In the genomic region with DNA sequence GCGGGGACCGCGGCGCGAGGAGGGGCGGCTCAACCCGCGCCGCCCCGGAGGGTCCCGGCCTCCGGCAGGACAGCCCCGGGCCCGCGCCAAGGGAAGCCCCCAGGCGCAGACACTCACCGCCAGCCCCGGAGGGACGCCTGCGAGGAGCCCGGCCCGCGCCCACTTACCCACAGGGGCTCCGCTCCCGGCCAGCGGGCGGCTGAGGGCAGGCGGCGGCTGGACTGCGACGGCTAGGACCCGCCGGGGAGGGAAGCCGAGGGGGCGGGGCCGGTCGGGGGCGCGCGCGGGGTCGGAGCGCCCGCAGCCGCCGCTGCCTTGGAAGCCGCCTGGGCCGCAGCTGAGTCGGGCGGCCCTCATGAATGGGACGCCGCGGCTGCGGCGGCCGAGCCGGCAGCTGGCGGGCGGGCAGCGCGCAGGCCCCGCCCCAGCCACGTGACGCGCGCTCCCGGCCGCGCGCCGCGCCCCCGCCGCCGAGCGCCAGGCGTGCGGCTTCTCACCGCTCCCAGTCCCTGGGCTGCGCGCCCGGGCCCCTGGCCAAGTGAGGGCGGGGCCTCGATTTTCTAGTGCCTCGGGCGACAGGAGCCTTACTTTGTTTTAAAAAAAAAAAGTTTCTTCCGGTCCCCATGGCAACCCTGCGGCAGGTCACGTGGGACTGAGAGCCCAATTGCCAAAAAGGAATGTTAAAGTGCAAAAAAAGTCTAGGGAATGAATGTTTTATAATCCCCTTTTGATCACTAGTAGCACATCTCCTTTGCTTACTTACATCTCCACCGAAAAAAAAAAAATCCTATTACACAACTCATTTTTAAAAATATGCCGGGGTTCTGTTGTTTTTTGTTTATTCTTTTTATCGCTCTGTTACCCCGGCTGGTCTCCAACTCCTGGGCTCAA, we compare ENCODE assay signal across 8 cellular contexts. TPM values are rescaled to one million over a fixed set of nuclear protein-coding genes. Genes with fewer than 3 reads are reported as not detected.
DNase-seq lines count a peak whose midpoint lies in the region; ATAC-seq and TF ChIP-seq lines count a peak whose summit lies in the region.

A gene with protein sequence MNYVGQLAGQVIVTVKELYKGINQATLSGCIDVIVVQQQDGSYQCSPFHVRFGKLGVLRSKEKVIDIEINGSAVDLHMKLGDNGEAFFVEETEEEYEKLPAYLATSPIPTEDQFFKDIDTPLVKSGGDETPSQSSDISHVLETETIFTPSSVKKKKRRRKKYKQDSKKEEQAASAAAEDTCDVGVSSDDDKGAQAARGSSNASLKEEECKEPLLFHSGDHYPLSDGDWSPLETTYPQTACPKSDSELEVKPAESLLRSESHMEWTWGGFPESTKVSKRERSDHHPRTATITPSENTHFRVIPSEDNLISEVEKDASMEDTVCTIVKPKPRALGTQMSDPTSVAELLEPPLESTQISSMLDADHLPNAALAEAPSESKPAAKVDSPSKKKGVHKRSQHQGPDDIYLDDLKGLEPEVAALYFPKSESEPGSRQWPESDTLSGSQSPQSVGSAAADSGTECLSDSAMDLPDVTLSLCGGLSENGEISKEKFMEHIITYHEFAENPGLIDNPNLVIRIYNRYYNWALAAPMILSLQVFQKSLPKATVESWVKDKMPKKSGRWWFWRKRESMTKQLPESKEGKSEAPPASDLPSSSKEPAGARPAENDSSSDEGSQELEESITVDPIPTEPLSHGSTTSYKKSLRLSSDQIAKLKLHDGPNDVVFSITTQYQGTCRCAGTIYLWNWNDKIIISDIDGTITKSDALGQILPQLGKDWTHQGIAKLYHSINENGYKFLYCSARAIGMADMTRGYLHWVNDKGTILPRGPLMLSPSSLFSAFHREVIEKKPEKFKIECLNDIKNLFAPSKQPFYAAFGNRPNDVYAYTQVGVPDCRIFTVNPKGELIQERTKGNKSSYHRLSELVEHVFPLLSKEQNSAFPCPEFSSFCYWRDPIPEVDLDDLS (minus strand): TSS at position 225 of the 891 bp plus-strand sequence. CDS start 52,304 bp downstream, outside the sequence.

- in situ Hi-C loops in GM13976 (cut with MboI; ENCODE audit: low sequenced_read_pairs, unreplicated experiment), result no loop called here

- peak within 1 kb of the TSS; percentile 86 for H3K18ac ChIP-seq in trophoblast cell (ENCODE audit: low read length)

- H4K12ac ChIP-seq in trophoblast cell (ENCODE audit: low read depth, low read length), result peak within 1 kb of the TSS; percentile 56

- H3K27ac Mint-ChIP-seq in T-cell, result peak within 1 kb of the TSS; percentile 91 to 93

- H2BK5ac ChIP-seq in trophoblast cell (ENCODE audit: low read depth, low read length, poor library complexity), result peak within 1 kb of the TSS; percentile 90

- no peak within 1 kb of the TSS for H2BK12ac ChIP-seq in trophoblast cell (ENCODE audit: low read length)

- no peaks in the 10 kb centered on the region for H3K9me3 ChIP-seq in trophoblast cell (ENCODE audit: insufficient read depth, low read depth, low read length)
- no peaks in the 10 kb centered on the region for H3K9me3 ChIP-seq in tibial nerve

- peaks cover 5% of the 10 kb centered on the region for H3K79me2 ChIP-seq in trophoblast cell (ENCODE audit: control insufficient read depth, insufficient read depth, low read length, poor library complexity)

- no peaks in the 10 kb centered on the region for H3K27me3 ChIP-seq in trophoblast cell (ENCODE audit: insufficient read depth, low read length)
- no peaks in the 10 kb centered on the region for H3K27me3 ChIP-seq in tibial nerve

- peak; percentile 45 to 71 for TF ChIP-seq POLR2A in tibial nerve (IDR thresholded peaks at IDR 0.05)

- H3K14ac ChIP-seq in trophoblast cell (ENCODE audit: low read length), result peak within 1 kb of the TSS; percentile 91

- H3K36me3 ChIP-seq in trophoblast cell (ENCODE audit: control insufficient read depth in 1 of 2, insufficient read depth in 2 of 2, low read length in 2 of 2), result peaks cover 2 to 4% of the 10 kb centered on the region in 2 experiments
- peaks cover 0 to 12% (median 0%) of the 10 kb centered on the region in 3 donors for H3K36me3 ChIP-seq in tibial nerve

- peaks cover 6 to 9% of the 10 kb centered on the region in 2 experiments for H3K4me1 ChIP-seq in trophoblast cell (ENCODE audit: control insufficient read depth in 1 of 2, insufficient read depth in 2 of 2, low read length in 2 of 2)
- H3K4me1 ChIP-seq in tibial nerve, result peaks cover 0 to 67% (median 32%) of the 10 kb centered on the region in 4 donors

- H3K27ac ChIP-seq in adipose tissue (ENCODE audit: low read depth, low read length) (peak within 1 kb of the TSS; percentile 84), trophoblast cell (ENCODE audit: low read depth, low read length) (peak within 1 kb of the TSS; percentile 94), tibial nerve (peak within 1 kb of the TSS; percentile 97 to 99 (median 98))

- POLR2A ChIA-PET in T-cell (lab: Charles Lee), result interaction anchor here in 1 of 2 donors (0.6 kb wide), 1 partner anchor 53 kb away, joined by 4 read pairs; no protein-coding TSS in a partner anchor

- peak within 1 kb of the TSS; percentile 89 to 97 (median 96) for H3K4me3 Mint-ChIP-seq in T-cell

- 1 to 2% (median 2%) methylated on average over 45 to 93 of the region's 93 CpGs for WGBS in adipose tissue, 3 donors
- WGBS in trophoblast cell (ENCODE audit: extremely low coverage, insufficient coverage, insufficient read length), result no CpG with 5 or more reads among the region's 93 CpGs
- WGBS in tibial nerve, 2 donors, result 1 to 2% methylated on average over 37 to 45 of the region's 93 CpGs

- H2AK5ac ChIP-seq in trophoblast cell (ENCODE audit: low read length), result no peak within 1 kb of the TSS

- peaks cover 21% of the 10 kb centered on the region for H3K36me3 Mint-ChIP-seq in T-cell

- H4K91ac ChIP-seq in trophoblast cell (ENCODE audit: low read depth, low read length), result peak within 1 kb of the TSS; percentile 84

- H3K4ac ChIP-seq in trophoblast cell (ENCODE audit: low read depth, low read length), result peak within 1 kb of the TSS; percentile 61

- ATAC-seq in HG02870 (IDR thresholded peaks at IDR 0.05; ENCODE audit: unreplicated experiment) (peak; percentile 81), T-cell (replicated peaks in 1 of 4) (peak; percentile 85 to 89 (median 88))

- peak within 1 kb of the TSS; percentile 88 for H3K4me3 ChIP-seq in trophoblast cell (ENCODE audit: low read depth, low read length)
- peak within 1 kb of the TSS; percentile 85 to 100 (median 93) for H3K4me3 ChIP-seq in tibial nerve

- peak within 1 kb of the TSS; percentile 82 for H3K9ac ChIP-seq in trophoblast cell (ENCODE audit: low read length)

- no peaks in the 10 kb centered on the region for H3K9me3 Mint-ChIP-seq in T-cell

- CTCF ChIA-PET in T-cell (lab: Charles Lee), result no interaction called here

- peak; percentile 98 for DNase-seq in GM13976 (ENCODE audit: low spot score)
- DNase-seq in NCI-H146 (lab: John Stamatoyannopoulos, UW), result peak; percentile 98
- DNase-seq in T-cell, result peak; percentile 93 to 99 (median 97)
- peak; percentile 99 for DNase-seq in cardiac septum (ENCODE audit: low spot score)
- DNase-seq in trophoblast cell, result peak; percentile 98 to 100
- peak; percentile 99 for DNase-seq in tibial nerve (ENCODE audit: low spot score in 2 of 2)

- peak within 1 kb of the TSS; percentile 96 for H2BK120ac ChIP-seq in trophoblast cell (ENCODE audit: insufficient read depth, low read length, poor library complexity)

- H3K4me2 ChIP-seq in trophoblast cell (ENCODE audit: low read length), result peak within 1 kb of the TSS; percentile 83

- peak within 1 kb of the TSS; percentile 50 for H2AFZ ChIP-seq in trophoblast cell (ENCODE audit: insufficient read depth, low read length, poor library complexity)

- no peak for TF ChIP-seq CTCF in GM13976 (IDR thresholded peaks at IDR 0.05; ENCODE audit: borderline replicate concordance, control extremely low read depth, extremely low read depth, insufficient read depth, missing control alignments)
- peak in 1 of 5 experiments; percentile 17 for TF ChIP-seq CTCF in tibial nerve (IDR thresholded peaks at IDR 0.05)

- peaks cover 9% of the 10 kb centered on the region for H3K79me1 ChIP-seq in trophoblast cell (ENCODE audit: low read length)

- no peaks in the 10 kb centered on the region for H3K27me3 Mint-ChIP-seq in T-cell

- peaks cover 67 to 71% (median 71%) of the 10 kb centered on the region in 3 donors for H3K4me1 Mint-ChIP-seq in T-cell

- H3K23ac ChIP-seq in trophoblast cell (ENCODE audit: low read length), result no peak within 1 kb of the TSS

- intact Hi-C loops in cardiac septum (cut with DNase I), result loop anchor here (2.0 to 5.0 kb wide), 3 partner anchors 49 to 356 kb away; partner anchors contain the start of genes MYL12A and SMCHD1

- H4K8ac ChIP-seq in trophoblast cell (ENCODE audit: low read depth, low read length), result peak within 1 kb of the TSS; percentile 90

- TF ChIP-seq EP300 in tibial nerve (IDR thresholded peaks at IDR 0.05), result peak; percentile 40 to 73

RNA-seq across cellular contexts. Expression of the gene that starts here (rescaled TPM):
- total RNA-seq in T-cell, result 100 to 1,000 TPM in 1 of 5 donors, 10 to 100 TPM in 4; 78.9 to 107 (median 88.8) TPM
- polyA plus RNA-seq in adipose tissue, result 10 to 100 TPM in 2 of 3 donors, 1 to 10 TPM in 1; 7.2 to 13.6 (median 11.8) TPM
- 9.3 TPM for total RNA-seq in cardiac septum
- polyA plus RNA-seq in trophoblast cell (2013), result 15.7 and 16.3 TPM in 2 replicates
- 10 to 100 TPM; 22.7 to 29.3 (median 25.8) TPM for total RNA-seq in tibial nerve

Comparison
In these comparisons a context has a peak if more than half of its experiments do, and no peak if none do; other contexts are left out.
1. Peak in every context shown above with its lines: DNase-seq, ATAC-seq, H3K4me3 ChIP-seq and H3K27ac ChIP-seq.